Comparison of ENCODE assay signal across 8 cellular contexts in the genomic region with DNA sequence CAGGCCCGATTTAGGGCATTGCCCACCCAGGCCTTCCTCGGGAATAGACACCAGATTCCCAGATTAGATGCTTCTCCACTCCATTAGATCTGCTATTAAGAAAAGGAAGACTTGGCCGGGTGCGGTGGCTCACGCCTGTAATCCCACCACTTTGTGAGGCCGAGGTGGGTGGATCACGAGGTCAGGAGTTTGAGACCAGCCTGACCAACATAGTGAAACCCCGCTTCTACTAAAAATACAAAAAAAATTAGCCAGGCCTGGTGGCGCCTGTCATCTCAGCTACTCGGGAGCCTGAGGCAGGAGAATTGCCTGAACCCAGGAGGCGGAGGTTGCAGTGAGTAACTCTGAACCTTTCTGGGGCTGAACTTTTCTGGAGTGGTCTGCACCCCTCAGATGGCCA. TPM values are rescaled to one million over a fixed set of nuclear protein-coding genes. Genes with fewer than 3 reads are reported as not detected.
"Had no signal": no experiment of that assay in that cellular context is flagged by ENCODE, and none has a peak within 500 bp of the region (broad histone marks: within the 10 kb centered on the region; RNA-seq: fewer than 3 reads in every experiment).

No MANE protein-coding gene starts in this region.

RNA-seq across cellular contexts. Expression of gene NME9, which starts 47.6 kb away (rescaled TPM):
- total RNA-seq: left cardiac atrium, left lobe of liver, natural killer cell, osteocyte, posterior vena cava, pulmonary artery endothelial cell had no signal
- polyA plus RNA-seq: mammary epithelial cell, urinary bladder had no signal

RNA-seq across cellular contexts. Expression of gene ESYT3, which starts 57.2 kb away (rescaled TPM):
- total RNA-seq: natural killer cell, pulmonary artery endothelial cell had no signal
